ENCODE assay signal across 1 cellular context in genomic region chr6:25219147-25219546, GRCh38.
TF ChIP-seq lines count a peak whose summit lies in the region.

No MANE protein-coding gene starts in this region.

TF ChIP-seq in SK-N-SH, 30 proteins besides CTCF, POLR2A, EP300 and RAD21 (continued from another document):
- TF ChIP-seq REST (IDR thresholded peaks at IDR 0.05; ENCODE audit: low read depth, low read length) = no peak
- no peak for TF ChIP-seq RXRA (IDR thresholded peaks at IDR 0.05; ENCODE audit: borderline replicate concordance, low read depth)
- TF ChIP-seq USF1 (IDR thresholded peaks at IDR 0.05; ENCODE audit: borderline replicate concordance, low read depth) = no peak
- no peak for TF ChIP-seq NRF1 (IDR thresholded peaks at IDR 0.05; ENCODE audit: low read depth, low read length)
